8 cellular contexts compared by ENCODE assay signal in the genomic region with DNA sequence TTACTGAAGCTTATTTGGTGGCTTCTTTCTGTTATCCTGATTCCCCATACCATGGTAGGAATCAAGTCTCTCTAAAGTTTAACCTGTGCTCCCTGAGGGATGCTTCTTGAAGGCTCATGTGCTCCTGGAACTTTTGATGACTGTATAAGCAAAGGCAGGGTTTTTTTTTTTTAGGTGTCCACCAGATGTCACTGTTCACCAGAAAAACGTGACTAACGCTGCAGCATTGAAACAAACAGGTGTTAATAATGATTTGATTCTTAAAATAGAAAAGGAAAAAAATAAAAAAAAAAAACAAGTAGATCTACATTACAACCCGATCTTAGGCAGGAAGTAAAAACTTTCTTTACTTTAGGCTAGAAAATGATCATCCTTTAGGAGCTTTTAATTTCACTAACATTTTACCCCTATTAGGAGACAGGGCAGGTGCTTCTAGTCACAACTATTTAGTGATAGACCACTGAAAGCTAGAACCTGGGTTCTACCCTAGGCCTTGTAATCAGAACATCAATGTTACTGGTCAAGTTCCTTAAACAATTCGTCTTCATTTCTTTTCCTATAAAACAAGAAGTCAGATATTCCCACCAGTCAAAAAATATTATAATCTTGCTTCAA.
DNase-seq lines count a peak whose midpoint lies in the region; ATAC-seq, FAIRE-seq and TF ChIP-seq lines count a peak whose summit lies in the region.

No MANE protein-coding gene starts in this region.

- no peak overlapping the region for H3K4ac ChIP-seq in H1 (replicated peaks; ENCODE audit: insufficient read length, low read depth, low read length)

- peak; percentile 54 for TF ChIP-seq CTCF in left ventricle myocardium inferior (IDR thresholded peaks at IDR 0.05; ENCODE audit: borderline replicate concordance)
- TF ChIP-seq CTCF in H1 (IDR thresholded peaks at IDR 0.05; ENCODE audit: control extremely low read depth in 1 of 3, insufficient read depth in 1 of 3, low read depth in 1 of 3, low read length in 3 of 3): peak in 2 of 3 experiments; percentile 27 to 42; a peak in 2 of 4 replicates
- peak; percentile 73 for TF ChIP-seq CTCF in neural progenitor cell (IDR thresholded peaks at IDR 0.05)

- H3K23ac ChIP-seq in H1 (ENCODE audit: insufficient read length): no peak overlapping the region

- no peak overlapping the region for H2BK12ac ChIP-seq in H1 (ENCODE audit: low read depth, low read length)

- no peak overlapping the region for H2BK5ac ChIP-seq in H1 (ENCODE audit: low read depth, low read length)

- H3K4me3 ChIP-seq in left ventricle myocardium inferior (no peak overlapping the region), NT2/D1 (ENCODE audit: insufficient read length, low read depth) (no peak overlapping the region), H1 (ENCODE audit: extremely low read depth in 1 of 4, insufficient read depth in 2 of 4, low read depth in 3 of 4, low read length in 4 of 4) (no peak overlapping the region), neural progenitor cell (no peak overlapping the region)

- no peak overlapping the region for H3K18ac ChIP-seq in H1 (ENCODE audit: extremely low read depth, low read length)

- H3K27me3 ChIP-seq in left ventricle myocardium inferior (ENCODE audit: low read depth) (no peaks in the 10 kb centered on the region), NT2/D1 (ENCODE audit: insufficient read depth, insufficient read length) (no peaks in the 10 kb centered on the region), H1 (replicated peaks in 1 of 4; ENCODE audit: control insufficient read depth in 3 of 4, extremely low read depth in 1 of 4, insufficient read depth in 3 of 4, low read length in 3 of 4) (no peaks in the 10 kb centered on the region; a peak in 1 of 7 replicates), neural progenitor cell (no peaks in the 10 kb centered on the region)

- no peaks in the 10 kb centered on the region for H3K36me3 Mint-ChIP-seq in neural progenitor cell

- H4K8ac ChIP-seq in H1 (ENCODE audit: extremely low read depth, insufficient read depth, low read length): no peak overlapping the region

- no peak overlapping the region for H2AK5ac ChIP-seq in H1 (ENCODE audit: low read depth, low read length)

- FAIRE-seq in H1 (lab: Jason Lieb, UNC): peak; percentile 62

- H3K9me3 Mint-ChIP-seq in neural progenitor cell: no peaks in the 10 kb centered on the region

- 16% methylated on average over 4 of the region's 4 CpGs; no CpG with 5 or more reads in 1 of the 2 experiments for WGBS in H1 (ENCODE audit: extremely low coverage in 1 of 2, insufficient coverage in 1 of 2, insufficient read length in 1 of 2, insufficient replicate concordance in 2 of 2, low coverage in 1 of 2, low lambda C conversion rate in 2 of 2, missing lambda C conversion rate in 1 of 2), 2 experiments

- no peak overlapping the region for H4K91ac ChIP-seq in H1 (replicated peaks; ENCODE audit: insufficient read length, low read length)

- TF ChIP-seq EP300 in H1 (IDR thresholded peaks at IDR 0.05; ENCODE audit: borderline replicate concordance in 1 of 2, low read depth in 2 of 2, low read length in 2 of 2): no peak

- peaks cover 3% of the 10 kb centered on the region for H3K4me1 Mint-ChIP-seq in neural progenitor cell

- H4K20me1 ChIP-seq in H1 (replicated peaks in 1 of 2; ENCODE audit: control insufficient read depth in 1 of 2, insufficient read depth in 2 of 2, low read length in 2 of 2) (no peaks in the 10 kb centered on the region), neural progenitor cell (ENCODE audit: low read depth) (no peaks in the 10 kb centered on the region)

- no peak for ATAC-seq in Right ventricle myocardium inferior
- peak; percentile 92 for ATAC-seq in GM21515 (IDR thresholded peaks at IDR 0.05; ENCODE audit: unreplicated experiment)
- peak; percentile 81 for ATAC-seq in HG03571 (IDR thresholded peaks at IDR 0.05; ENCODE audit: unreplicated experiment)

- H3K9me3 ChIP-seq in left ventricle myocardium inferior (replicated peaks): no peaks in the 10 kb centered on the region
- peaks cover 9% of the 10 kb centered on the region; the same call in 1 of the 2 replicates for H3K9me3 ChIP-seq in NT2/D1 (ENCODE audit: insufficient read depth, low read length)
- H3K9me3 ChIP-seq in H1 (ENCODE audit: insufficient read depth in 2 of 2, low read depth in 1 of 2, low read length in 1 of 2): no peaks in the 10 kb centered on the region
- H3K9me3 ChIP-seq in neural progenitor cell (ENCODE audit: low read depth): no peaks in the 10 kb centered on the region

- H3K9ac ChIP-seq in NT2/D1 (ENCODE audit: insufficient read length, low read depth): no peak overlapping the region
- no peak overlapping the region for H3K9ac ChIP-seq in H1 (replicated peaks in 1 of 4; ENCODE audit: extremely low read depth in 1 of 4, low read depth in 3 of 4, low read length in 3 of 4)
- no peak overlapping the region for H3K9ac ChIP-seq in neural progenitor cell

- H3K79me1 ChIP-seq in H1 (ENCODE audit: low read depth, low read length): no peaks in the 10 kb centered on the region

- H3K27ac ChIP-seq in left ventricle myocardium inferior (replicated peaks) (no peak overlapping the region), H1 (ENCODE audit: low read depth, low read length) (no peak overlapping the region), neural progenitor cell (no peak overlapping the region)

- H2BK120ac ChIP-seq in H1 (replicated peaks; ENCODE audit: low read depth, low read length): no peak overlapping the region

- H3K36me3 ChIP-seq in left ventricle myocardium inferior (no peaks in the 10 kb centered on the region), NT2/D1 (ENCODE audit: insufficient read depth, insufficient read length, low read length) (no peaks in the 10 kb centered on the region), H1 (ENCODE audit: control insufficient read depth in 2 of 4, insufficient read depth in 4 of 4, low read length in 3 of 4) (no peaks in the 10 kb centered on the region), neural progenitor cell (no peaks in the 10 kb centered on the region)

- H3K4me1 ChIP-seq in left ventricle myocardium inferior (no peaks in the 10 kb centered on the region), NT2/D1 (ENCODE audit: insufficient read depth, insufficient read length) (no peaks in the 10 kb centered on the region), H1 (replicated peaks in 1 of 4; ENCODE audit: control insufficient read depth in 3 of 4, insufficient read depth in 4 of 4, low read length in 3 of 4) (peaks cover 2 to 10% (median 6%) of the 10 kb centered on the region in 4 experiments; a peak in 5 of 7 replicates), neural progenitor cell (peaks cover 15% of the 10 kb centered on the region)

- no peak overlapping the region for H2BK15ac ChIP-seq in H1 (ENCODE audit: low read length)

- no peak overlapping the region for H3K27ac Mint-ChIP-seq in neural progenitor cell

- H3K79me2 ChIP-seq in H1 (ENCODE audit: control insufficient read depth in 1 of 2, insufficient read depth in 2 of 2, low read length in 2 of 2) (no peaks in the 10 kb centered on the region), neural progenitor cell (ENCODE audit: low read depth) (no peaks in the 10 kb centered on the region)

- CTCF ChIA-PET in H1 (lab: Charles Lee; ENCODE audit: partially characterized antibody): interaction anchor here (0.5 to 2.0 kb wide), 21 partner anchors 10 to 1015 kb away, joined by 3 to 11 read pairs (median 3); no protein-coding TSS in a partner anchor

- no peaks in the 10 kb centered on the region for H3K23me2 ChIP-seq in H1 (ENCODE audit: low read depth, low read length)

- H2BK20ac ChIP-seq in H1 (ENCODE audit: low read length): no peak overlapping the region

- H3K4me2 ChIP-seq in H1 (ENCODE audit: insufficient read depth in 1 of 2, low read depth in 2 of 2, low read length in 2 of 2) (no peak overlapping the region), neural progenitor cell (no peak overlapping the region)

- H3K14ac ChIP-seq in H1 (ENCODE audit: insufficient read length): no peak overlapping the region

- H3K27me3 Mint-ChIP-seq in neural progenitor cell (ENCODE audit: insufficient read depth, low read depth): peaks cover 2% of the 10 kb centered on the region

- H2AFZ ChIP-seq in H1 (ENCODE audit: low read length) (no peak overlapping the region), neural progenitor cell (replicated peaks) (no peak overlapping the region)

- POLR2A ChIA-PET in H1 (lab: Charles Lee; ENCODE audit: partially characterized antibody): no interaction called here

- no peak overlapping the region for H3K56ac ChIP-seq in H1 (replicated peaks; ENCODE audit: insufficient read length, low read depth, low read length)

- peak; percentile 77 to 78 for TF ChIP-seq RAD21 in H1 (IDR thresholded peaks at IDR 0.05 in 1 of 2, conservative IDR thresholded peaks at IDR 0.05 in 1 of 2; ENCODE audit: low read depth in 2 of 2, low read length in 2 of 2)

- DNase-seq in left ventricle myocardium inferior (no peak), Right ventricle myocardium inferior (ENCODE audit: missing footprints) (no peak), NT2/D1 (ENCODE audit: low read depth, low spot score) (peak; percentile 57), H1 (ENCODE audit: low read depth in 1 of 2, low spot score in 2 of 2) (no peak), neural progenitor cell (ENCODE audit: low spot score) (peak; percentile 54)
- DNase-seq in effector CD4-positive, alpha-beta T cell: no peak

- no peak overlapping the region for H4K5ac ChIP-seq in H1 (ENCODE audit: insufficient read length, low read depth, low read length)

- intact Hi-C loops in left ventricle myocardium inferior (cut with micrococcal nuclease): no loop called here
- intact Hi-C loops in Right ventricle myocardium inferior (cut with DNase I): no loop called here

- TF ChIP-seq POLR2A in H1 (IDR thresholded peaks at IDR 0.05; ENCODE audit: control extremely low read depth in 1 of 2, low read depth in 2 of 2, low read length in 2 of 2): no peak

- no peak overlapping the region for H3K4me3 Mint-ChIP-seq in neural progenitor cell

- H3F3A ChIP-seq in neural progenitor cell (ENCODE audit: low read depth): peaks cover 12% of the 10 kb centered on the region

TF ChIP-seq in H1, 55 proteins besides CTCF, POLR2A, EP300 and RAD21 (continues in another document):
- TF ChIP-seq SIRT6 (IDR thresholded peaks at IDR 0.05; ENCODE audit: low read length): no peak
- TF ChIP-seq YY1 (IDR thresholded peaks at IDR 0.05; ENCODE audit: low read depth, low read length): no peak
- no peak for TF ChIP-seq TAF1 (IDR thresholded peaks at IDR 0.05; ENCODE audit: low read depth, low read length)
- TF ChIP-seq CREB1 (IDR thresholded peaks at IDR 0.05): no peak
- no peak for TF ChIP-seq CEBPB (IDR thresholded peaks at IDR 0.05; ENCODE audit: low read depth, low read length)
- no peak for TF ChIP-seq JUN (IDR thresholded peaks at IDR 0.05; ENCODE audit: low read depth, low read length)
- TF ChIP-seq, protein P1, sequence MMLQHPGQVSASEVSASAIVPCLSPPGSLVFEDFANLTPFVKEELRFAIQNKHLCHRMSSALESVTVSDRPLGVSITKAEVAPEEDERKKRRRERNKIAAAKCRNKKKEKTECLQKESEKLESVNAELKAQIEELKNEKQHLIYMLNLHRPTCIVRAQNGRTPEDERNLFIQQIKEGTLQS (IDR thresholded peaks at IDR 0.05; ENCODE audit: insufficient read depth, low read depth, low read length): no peak

Comparison
In these comparisons a context has a peak if more than half of its experiments do, and no peak if none do; other contexts are left out.
1. DNase-seq: peak in NT2/D1 (single experiment) and neural progenitor cell (single experiment); none in left ventricle myocardium inferior (single experiment), Right ventricle myocardium inferior (single experiment), H1 (0 of 2) and effector CD4-positive, alpha-beta T cell (single experiment).
2. Peak in every context shown above with its lines, with median percentiles within 50 percentile points of each other: CTCF ChIP-seq.